ENCODE assay signal across 10 cellular contexts in genomic region chr7:100824499-100825214, GRCh38. TPM values are rescaled to one million over a fixed set of nuclear protein-coding genes. Genes with fewer than 3 reads are reported as not detected.
A peak's percentile ranks its signal among the peaks of the same experiment; 100 is the strongest.
DNase-seq lines count a peak whose midpoint lies in the region; ATAC-seq, FAIRE-seq and TF ChIP-seq lines count a peak whose summit lies in the region.
"Had no signal": no experiment of that assay in that cellular context is flagged by ENCODE, and none has a peak within 500 bp of the region (broad histone marks: within the 10 kb centered on the region; RNA-seq: fewer than 3 reads in every experiment).

No MANE protein-coding gene starts in this region.

- H3K36me3 ChIP-seq in GM23248 (ENCODE audit: low read depth) (no peaks in the 10 kb centered on the region), brain microvascular endothelial cell (replicated peaks) (peaks cover 32% of the 10 kb centered on the region), keratinocyte (ENCODE audit: control insufficient read depth in 2 of 2, extremely low read depth in 1 of 2, insufficient read depth in 2 of 2, low read length in 2 of 2) (peaks cover 18 to 39% of the 10 kb centered on the region in 2 experiments), skeletal muscle satellite cell (ENCODE audit: insufficient read depth, low read length) (peaks cover 29% of the 10 kb centered on the region), thyroid gland (peaks cover 13 to 20% of the 10 kb centered on the region in 2 donors)

- H3K9me1 ChIP-seq in keratinocyte (ENCODE audit: control insufficient read depth, extremely low read depth, insufficient read depth, low read length), result no peaks in the 10 kb centered on the region

- ATAC-seq in HG02981 (IDR thresholded peaks at IDR 0.05; ENCODE audit: unreplicated experiment), result no peak

- H3K79me2 ChIP-seq in GM23248 (ENCODE audit: insufficient read depth) (peaks cover 23% of the 10 kb centered on the region), keratinocyte (ENCODE audit: control insufficient read depth, insufficient read depth, low read length) (peaks cover 58% of the 10 kb centered on the region)

- dilution Hi-C loops in keratinocyte (cut with MboI; ENCODE audit: extremely low pct_ligation_motif_present, low sequenced_read_pairs), result no loop called here

- no peaks in the 10 kb centered on the region for H3F3A ChIP-seq in GM23248 (ENCODE audit: insufficient read depth)

- no peaks in the 10 kb centered on the region for H3K27me3 ChIP-seq in GM23248 (replicated peaks; ENCODE audit: insufficient read depth)
- H3K27me3 ChIP-seq in brain microvascular endothelial cell (replicated peaks), result no peaks in the 10 kb centered on the region
- no peaks in the 10 kb centered on the region for H3K27me3 ChIP-seq in keratinocyte (ENCODE audit: control insufficient read depth, extremely low read depth, insufficient read depth, low read length)
- H3K27me3 ChIP-seq in skeletal muscle satellite cell (ENCODE audit: control insufficient read depth, insufficient read depth, low read length), result no peaks in the 10 kb centered on the region
- H3K27me3 ChIP-seq in thyroid gland, result no peaks in the 10 kb centered on the region
- H3K27me3 ChIP-seq: foreskin keratinocyte had no signal

- peak; percentile 20 for DNase-seq in GM23248
- no peak for DNase-seq in brain microvascular endothelial cell
- DNase-seq in keratinocyte (ENCODE audit: low read depth, low spot score), result no peak
- DNase-seq in SHP77 treated with DMSO at 0.1 percent for 48 hours (lab: John Stamatoyannopoulos, UW), result no peak
- no peak for DNase-seq in stimulated activated CD8-positive, alpha-beta memory T cell treated with anti-CD3 and anti-CD28 coated beads, Interleukin-4, amount 100 ng/mL, for 48 hours
- DNase-seq in thyroid gland, result no peak
- DNase-seq: NCI-H1417 treated with DMSO at 0.1 percent for 48 hours had no signal

- FAIRE-seq in keratinocyte (lab: Jason Lieb, UNC), result no peak

- TF ChIP-seq CTCF in brain microvascular endothelial cell (IDR thresholded peaks at IDR 0.05; ENCODE audit: low read depth, low read length, missing control alignments) (no peak), keratinocyte (optimal IDR thresholded peaks at IDR 0.05 in 1 of 3, IDR thresholded peaks at IDR 0.05 in 1 of 3, conservative IDR thresholded peaks at IDR 0.05 in 1 of 3; ENCODE audit: extremely low read depth in 1 of 3, insufficient read depth in 2 of 3, low read length in 3 of 3) (no peak), thyroid gland (IDR thresholded peaks at IDR 0.05) (no peak)

- H3K9ac ChIP-seq in GM23248 (no peak overlapping the region), keratinocyte (ENCODE audit: control insufficient read depth, extremely low read depth, insufficient read depth, low read length) (peak overlapping the region; percentile 74), skeletal muscle satellite cell (ENCODE audit: low read depth, low read length) (peak overlapping the region; percentile 85)

- no peak for TF ChIP-seq POLR2A in thyroid gland (IDR thresholded peaks at IDR 0.05)

- 0 out of 2 replicates have a peak, but pooled peaks cover 14% of the 10 kb centered on the region for H3K4me1 ChIP-seq in GM23248 (ENCODE audit: insufficient read depth)
- peaks cover 6% of the 10 kb centered on the region for H3K4me1 ChIP-seq in keratinocyte (ENCODE audit: control insufficient read depth, extremely low read depth, insufficient read depth, low read length)
- H3K4me1 ChIP-seq in skeletal muscle satellite cell (ENCODE audit: control insufficient read depth, insufficient read depth, low read length), result peaks cover 21% of the 10 kb centered on the region
- peaks cover 0 to 9% of the 10 kb centered on the region in 2 donors for H3K4me1 ChIP-seq in thyroid gland
- H3K4me1 ChIP-seq: foreskin keratinocyte had no signal

- intact Hi-C loops in thyroid gland (cut with DNase I), result no loop called here

- H2AFZ ChIP-seq in GM23248, result no peak overlapping the region
- no peak overlapping the region for H2AFZ ChIP-seq in keratinocyte (ENCODE audit: control insufficient read depth, low read length)

- in situ Hi-C loops in GM23248 (cut with MboI), result no loop called here
- in situ Hi-C loops in brain microvascular endothelial cell (cut with HindIII; ENCODE audit: low pct_ligation_motif_present, low sequenced_read_pairs), result loop anchor here (25.0 kb wide), 1 partner anchor 112 kb away; the partner anchor contains the start of genes EPO and POP7

- H4K20me1 ChIP-seq in GM23248 (ENCODE audit: insufficient read depth) (no peaks in the 10 kb centered on the region), keratinocyte (ENCODE audit: control insufficient read depth, extremely low read depth, insufficient read depth, low read length) (peaks cover 4% of the 10 kb centered on the region)

- peak overlapping the region; percentile 90; the same call in 1 of the 2 replicates for H3K4me3 ChIP-seq in GM23248
- peak overlapping the region; percentile 72 for H3K4me3 ChIP-seq in brain microvascular endothelial cell (ENCODE audit: low read depth, low read length)
- peak overlapping the region; percentile 72 to 97 (median 83) for H3K4me3 ChIP-seq in keratinocyte (ENCODE audit: control insufficient read depth in 2 of 3, extremely low read depth in 1 of 3, insufficient read depth in 2 of 3, low read depth in 1 of 3, low read length in 3 of 3)
- H3K4me3 ChIP-seq in skeletal muscle satellite cell (ENCODE audit: low read length), result peak overlapping the region; percentile 90
- H3K4me3 ChIP-seq in thyroid gland (replicated peaks in 1 of 3), result peak overlapping the region in 1 of 3 donors; percentile 73

- no peaks in the 10 kb centered on the region for H3K9me2 ChIP-seq in GM23248 (ENCODE audit: insufficient read depth)

- WGBS in GM23248 (ENCODE audit: low coverage in 1 of 2, low lambda C conversion rate in 2 of 2, missing lambda C conversion rate in 2 of 2), 2 experiments, result 34 to 50% methylated on average over 13 to 18 of the region's 18 CpGs
- WGBS in thyroid gland, 2 donors, result 58 to 60% methylated on average over 17 of the region's 18 CpGs

- H3K9me3 ChIP-seq in GM23248 (ENCODE audit: low read depth), result no peaks in the 10 kb centered on the region
- H3K9me3 ChIP-seq in keratinocyte (ENCODE audit: control insufficient read depth, low read depth, low read length), result no peaks in the 10 kb centered on the region
- H3K9me3 ChIP-seq in skeletal muscle satellite cell (replicated peaks; ENCODE audit: low read length), result no peaks in the 10 kb centered on the region
- no peaks in the 10 kb centered on the region for H3K9me3 ChIP-seq in thyroid gland

- H3K4me2 ChIP-seq in GM23248 (ENCODE audit: unreplicated experiment) (peak overlapping the region; percentile 83), keratinocyte (ENCODE audit: control insufficient read depth, extremely low read depth, insufficient read depth, low read depth, low read length) (peak overlapping the region; percentile 99), skeletal muscle satellite cell (ENCODE audit: low read length) (peak overlapping the region; percentile 87)

- no peak overlapping the region for H3K27ac ChIP-seq in GM23248
- H3K27ac ChIP-seq in brain microvascular endothelial cell, result no peak overlapping the region
- peak overlapping the region; percentile 59 for H3K27ac ChIP-seq in keratinocyte (ENCODE audit: control insufficient read depth, insufficient read depth, low read length)
- H3K27ac ChIP-seq in thyroid gland, result no peak overlapping the region
- H3K27ac ChIP-seq: foreskin keratinocyte had no signal

RNA-seq across cellular contexts. Expression of gene EPHB4, which starts 2.7 kb away (rescaled TPM):
- total RNA-seq in GM23248 (2014; rRNA removed; shearing (Covaris generic)), result 26.9 and 32.9 TPM in 2 replicates
- polyA plus RNA-seq in GM23248 (2016; fragmentation: Nextera tagmentation; extraction: Ambion mirVana) (6.7 and 8.2 TPM in 2 replicates), keratinocyte (61.4 to 74.5 TPM (median 71.4 TPM) in 3 replicates)
- 39.6 TPM for polyA plus RNA-seq in keratinocyte (2011; ENCODE audit: low read depth)
- 40.3 and 71.9 TPM in 2 replicates for polyA plus RNA-seq in keratinocyte (2011; cell fraction: cytosol; rRNA removed)
- 136 and 142 TPM in 2 replicates for polyA plus RNA-seq in keratinocyte (2011; cell fraction: nucleus; rRNA removed)
- 60.3 and 68.0 TPM in 2 replicates for polyA plus RNA-seq in keratinocyte (2012; ENCODE audit: low replicate concordance)
- polyA minus RNA-seq in keratinocyte, result 120 to 261 TPM (median 124 TPM) in 3 replicates
- polyA minus RNA-seq in keratinocyte (2011; cell fraction: cytosol; rRNA and poly(A)+ RNA removed), result 138 TPM
- 96.2 and 105 TPM in 2 replicates for polyA minus RNA-seq in keratinocyte (2011; cell fraction: nucleus; rRNA and poly(A)+ RNA removed)
- total RNA-seq in skeletal muscle satellite cell (2012; rRNA removed), result 13.1 and 14.4 TPM in 2 replicates
- 10 to 100 TPM; 27.9 to 38.0 (median 35.1) TPM for total RNA-seq in thyroid gland

RNA-seq across cellular contexts. Expression of gene SLC12A9, which starts 27.9 kb away (rescaled TPM):
- total RNA-seq in GM23248 (2014; rRNA removed; shearing (Covaris generic)), result 16.8 and 21.2 TPM in 2 replicates
- 6.1 and 7.9 TPM in 2 replicates for polyA plus RNA-seq in GM23248 (2016; fragmentation: Nextera tagmentation; extraction: Ambion mirVana)
- polyA plus RNA-seq in keratinocyte, result 14.5 to 24.9 TPM (median 19.8 TPM) in 3 replicates
- 2.7 TPM for polyA plus RNA-seq in keratinocyte (2011; ENCODE audit: low read depth)
- 3.7 and 8.3 TPM in 2 replicates for polyA plus RNA-seq in keratinocyte (2011; cell fraction: cytosol; rRNA removed)
- polyA plus RNA-seq in keratinocyte (2011; cell fraction: nucleus; rRNA removed), result 55.8 and 64.8 TPM in 2 replicates
- 10.5 and 21.0 TPM in 2 replicates for polyA plus RNA-seq in keratinocyte (2012; ENCODE audit: low replicate concordance)
- 21.7 to 43.2 TPM (median 31.8 TPM) in 3 replicates for polyA minus RNA-seq in keratinocyte
- 13.6 TPM for polyA minus RNA-seq in keratinocyte (2011; cell fraction: cytosol; rRNA and poly(A)+ RNA removed)
- polyA minus RNA-seq in keratinocyte (2011; cell fraction: nucleus; rRNA and poly(A)+ RNA removed), result 30.8 and 32.0 TPM in 2 replicates
- total RNA-seq in skeletal muscle satellite cell (2012; rRNA removed), result 12.9 and 18.6 TPM in 2 replicates
- total RNA-seq in thyroid gland, result 10 to 100 TPM; 15.2 to 27.9 (median 17.2) TPM

RNA-seq across cellular contexts. Expression of gene TRIP6, which starts 42.5 kb away (rescaled TPM):
- total RNA-seq in GM23248 (2014; rRNA removed; shearing (Covaris generic)), result 113 and 121 TPM in 2 replicates
- 68.6 and 71.3 TPM in 2 replicates for polyA plus RNA-seq in GM23248 (2016; fragmentation: Nextera tagmentation; extraction: Ambion mirVana)
- polyA plus RNA-seq in keratinocyte, result 83.8 to 106 TPM (median 93.7 TPM) in 3 replicates
- 56.4 TPM for polyA plus RNA-seq in keratinocyte (2011; ENCODE audit: low read depth)
- 39.7 and 76.9 TPM in 2 replicates for polyA plus RNA-seq in keratinocyte (2011; cell fraction: cytosol; rRNA removed)
- polyA plus RNA-seq in keratinocyte (2011; cell fraction: nucleus; rRNA removed), result 93.1 and 96.4 TPM in 2 replicates
- 62.1 and 119 TPM in 2 replicates for polyA plus RNA-seq in keratinocyte (2012; ENCODE audit: low replicate concordance)
- 46.0 to 59.9 TPM (median 59.1 TPM) in 3 replicates for polyA minus RNA-seq in keratinocyte
- 103 TPM for polyA minus RNA-seq in keratinocyte (2011; cell fraction: cytosol; rRNA and poly(A)+ RNA removed)
- polyA minus RNA-seq in keratinocyte (2011; cell fraction: nucleus; rRNA and poly(A)+ RNA removed), result 37.5 and 40.5 TPM in 2 replicates
- total RNA-seq in skeletal muscle satellite cell (2012; rRNA removed), result 76.2 and 107 TPM in 2 replicates
- 100 to 1,000 TPM in 3 of 4 donors, 10 to 100 TPM in 1; 64.5 to 122 (median 109) TPM for total RNA-seq in thyroid gland

RNA-seq across cellular contexts. Expression of gene SRRT, which starts 50.2 kb away (rescaled TPM):
- total RNA-seq in GM23248 (2014; rRNA removed; shearing (Covaris generic)), result 57.1 and 58.9 TPM in 2 replicates
- polyA plus RNA-seq in GM23248 (2016; fragmentation: Nextera tagmentation; extraction: Ambion mirVana) (74.8 and 74.9 TPM in 2 replicates), keratinocyte (23.1 to 54.5 TPM (median 42.2 TPM) in 3 replicates)
- 67.3 TPM for polyA plus RNA-seq in keratinocyte (2011; ENCODE audit: low read depth)
- polyA plus RNA-seq in keratinocyte (2011; cell fraction: cytosol; rRNA removed), result 17.4 and 30.9 TPM in 2 replicates
- 108 and 127 TPM in 2 replicates for polyA plus RNA-seq in keratinocyte (2011; cell fraction: nucleus; rRNA removed)
- polyA plus RNA-seq in keratinocyte (2012; ENCODE audit: low replicate concordance), result 43.4 and 83.7 TPM in 2 replicates
- polyA minus RNA-seq in keratinocyte, result 13.9 to 112 TPM (median 41.6 TPM) in 3 replicates
- 65.6 TPM for polyA minus RNA-seq in keratinocyte (2011; cell fraction: cytosol; rRNA and poly(A)+ RNA removed)
- polyA minus RNA-seq in keratinocyte (2011; cell fraction: nucleus; rRNA and poly(A)+ RNA removed), result 35.8 and 36.7 TPM in 2 replicates
- total RNA-seq in skeletal muscle satellite cell (2012; rRNA removed), result 33.4 and 37.5 TPM in 2 replicates
- total RNA-seq in thyroid gland, result 100 to 1,000 TPM in 1 of 4 donors, 10 to 100 TPM in 3; 62.5 to 109 (median 93.2) TPM
